ENCODE assay signal across 1 cellular context in genomic region chr19:49889687-49890348, GRCh38.
TF ChIP-seq lines count a peak whose summit lies in the region.

No MANE protein-coding gene starts in this region.

TF ChIP-seq in K562, 482 proteins besides CTCF, POLR2A, EP300 and RAD21 (continued from another document and continues in another):
- TF ChIP-seq ZNF23 (CRISPR knock-in tag; IDR thresholded peaks at IDR 0.05): no peak
- peak; percentile 90 for TF ChIP-seq NBN (IDR thresholded peaks at IDR 0.05; ENCODE audit: low read depth)
- peak; percentile 68 for TF ChIP-seq HCFC1 (IDR thresholded peaks at IDR 0.05; ENCODE audit: low read depth, low read length)
- TF ChIP-seq NCOA2 (IDR thresholded peaks at IDR 0.05; ENCODE audit: partially characterized antibody in 2 of 2): no peak
- no peak; the same call in 1 of the 2 replicates for TF ChIP-seq ZC3H8 (IDR thresholded peaks at IDR 0.05)
- peak; percentile 62 for TF ChIP-seq ESRRA (IDR thresholded peaks at IDR 0.05; ENCODE audit: borderline replicate concordance, low read depth)
- TF ChIP-seq SIN3A (IDR thresholded peaks at IDR 0.05; ENCODE audit: borderline replicate concordance in 2 of 2, control insufficient read depth in 1 of 2, low read depth in 2 of 2, low read length in 2 of 2): peak in 1 of 2 experiments; percentile 87; a peak in 2 of 4 replicates
- TF ChIP-seq NFE2 (IDR thresholded peaks at IDR 0.05; ENCODE audit: low read depth): peak; percentile 44; the same call in 1 of the 2 replicates
- peak; percentile 85; the same call in 1 of the 2 replicates for TF ChIP-seq ZNF12 (CRISPR knock-in tag; IDR thresholded peaks at IDR 0.05)
- TF ChIP-seq SFPQ (IDR thresholded peaks at IDR 0.05; ENCODE audit: low read depth, low read length): no peak
- peak; percentile 56; the same call in 1 of the 2 replicates for TF ChIP-seq E2F3 (CRISPR knock-in tag; IDR thresholded peaks at IDR 0.05)
- peak; percentile 49; the same call in 1 of the 2 replicates for TF ChIP-seq ZNF384 (IDR thresholded peaks at IDR 0.05; ENCODE audit: low read depth, low read length)
- no peak for TF ChIP-seq ZNF165 (CRISPR knock-in tag; IDR thresholded peaks at IDR 0.05; ENCODE audit: borderline replicate concordance)
- TF ChIP-seq ZBTB17 (CRISPR knock-in tag; IDR thresholded peaks at IDR 0.05): peak; percentile 65
- TF ChIP-seq POLR2B (IDR thresholded peaks at IDR 0.05; ENCODE audit: low read depth, partially characterized antibody): peak; percentile 30
- no peak for TF ChIP-seq WHSC1 (IDR thresholded peaks at IDR 0.05; ENCODE audit: low read length)
- no peak for TF ChIP-seq TSHZ1 (CRISPR knock-in tag; IDR thresholded peaks at IDR 0.05)
- TF ChIP-seq NEUROD1 (IDR thresholded peaks at IDR 0.05; ENCODE audit: borderline replicate concordance, low read depth, low read length, partially characterized antibody): peak; percentile 84
- TF ChIP-seq PPARD (CRISPR knock-in tag; IDR thresholded peaks at IDR 0.05): no peak
- peak; percentile 77 for TF ChIP-seq MXI1 (IDR thresholded peaks at IDR 0.05; ENCODE audit: low read depth, low read length)
- TF ChIP-seq HDAC8 (tag; IDR thresholded peaks at IDR 0.05): peak; percentile 79
- peak; percentile 98 for TF ChIP-seq ZNF609 (CRISPR knock-in tag; IDR thresholded peaks at IDR 0.05; ENCODE audit: borderline replicate concordance)
- peak in 1 of 2 experiments; percentile 96; a peak in 2 of 4 replicates for TF ChIP-seq FOXA3 (CRISPR knock-in tag; conservative IDR thresholded peaks at IDR 0.05 in 1 of 2, IDR thresholded peaks at IDR 0.05 in 1 of 2)
- TF ChIP-seq PML (IDR thresholded peaks at IDR 0.05; ENCODE audit: low read length): no peak
- 0 out of 2 replicates have a peak, but pooled peaks have one; percentile 6 for TF ChIP-seq MYNN (IDR thresholded peaks at IDR 0.05)
- TF ChIP-seq MYNN (CRISPR knock-in tag; IDR thresholded peaks at IDR 0.05): no peak
- TF ChIP-seq CHD2 (IDR thresholded peaks at IDR 0.05; ENCODE audit: low read depth, low read length): peak; percentile 44; the same call in 1 of the 2 replicates
- TF ChIP-seq CTCFL (IDR thresholded peaks at IDR 0.05; ENCODE audit: borderline replicate concordance, insufficient read depth, low read depth, low read length, poor library complexity, severe bottlenecking): peak; percentile 89
- peak; percentile 79; the same call in 1 of the 2 replicates for TF ChIP-seq ZEB2 (IDR thresholded peaks at IDR 0.05)
- peak; percentile 99 for TF ChIP-seq FOXK1 (CRISPR knock-in tag; IDR thresholded peaks at IDR 0.05; ENCODE audit: borderline replicate concordance)
- 0 out of 2 replicates have a peak, but pooled peaks have one; percentile 44 for TF ChIP-seq FOXJ2 (tag; IDR thresholded peaks at IDR 0.05)
- peak; percentile 73 for TF ChIP-seq TARDBP (IDR thresholded peaks at IDR 0.05)
- peak; percentile 70 for TF ChIP-seq NFIC (IDR thresholded peaks at IDR 0.05)
- peak; percentile 93 for TF ChIP-seq NKRF (IDR thresholded peaks at IDR 0.05; ENCODE audit: borderline replicate concordance)
- TF ChIP-seq ZNF518B (CRISPR knock-in tag; IDR thresholded peaks at IDR 0.05): no peak
- TF ChIP-seq ZBTB26 (CRISPR knock-in tag; IDR thresholded peaks at IDR 0.05): peak; percentile 26; the same call in 1 of the 2 replicates
- TF ChIP-seq DIDO1 (tag; IDR thresholded peaks at IDR 0.05; ENCODE audit: low read depth): no peak
- no peak for TF ChIP-seq ZNF184 (CRISPR knock-in tag; IDR thresholded peaks at IDR 0.05)
- no peak for TF ChIP-seq ARID3B (CRISPR knock-in tag; IDR thresholded peaks at IDR 0.05; ENCODE audit: borderline replicate concordance)
